Comparison of ENCODE assay signal across 1 cellular context in genomic region chr14:51626788-51627187, GRCh38.
TF ChIP-seq lines count a peak whose summit lies in the region.

No MANE protein-coding gene starts in this region.

TF ChIP-seq in IMR-90, 13 proteins besides CTCF, POLR2A, EP300 and RAD21 (continued from another document):
- TF ChIP-seq MAFK (IDR thresholded peaks at IDR 0.05; ENCODE audit: low read depth, low read length) (no peak), BHLHE40 (IDR thresholded peaks at IDR 0.05; ENCODE audit: low read depth, low read length) (no peak)
